Comparison of ENCODE assay signal across 12 cellular contexts in the genomic region with DNA sequence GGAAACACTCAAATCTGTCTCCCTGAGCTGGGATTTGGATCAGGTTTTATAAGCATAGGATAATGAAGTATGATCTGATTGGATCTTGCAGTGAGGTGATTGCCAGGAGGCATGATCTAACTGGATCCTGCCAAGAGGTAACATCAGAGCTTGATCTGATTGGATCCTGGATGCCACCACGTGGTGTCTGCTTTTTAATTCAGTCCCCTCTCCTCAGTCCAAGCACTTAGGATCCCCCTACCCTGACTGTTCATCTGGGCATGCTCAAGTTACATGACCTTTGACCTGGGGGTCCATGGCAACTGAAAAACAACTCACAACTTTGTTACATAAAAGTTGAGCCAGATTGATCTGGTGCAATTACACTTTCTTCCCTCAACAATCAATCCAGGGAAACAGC.
"Had no signal": no experiment of that assay in that cellular context is flagged by ENCODE, and none has a peak within 500 bp of the region (broad histone marks: within the 10 kb centered on the region; RNA-seq: fewer than 3 reads in every experiment).

No MANE protein-coding gene starts in this region.

- H3K9me3 ChIP-seq: breast epithelium, esophagus muscularis mucosa, left ventricle myocardium inferior, right atrium auricular region had no signal

- DNase-seq: activated CD4-positive, alpha-beta T cell treated with anti-CD3 and anti-CD28 coated beads, Interleukin-2, amount 50 U/mL, for 1 hour; activated gamma-delta T cell; activated T-cell treated with anti-CD3 and anti-CD28 coated beads for 4 hours; amygdala; foreskin fibroblast; left ventricle myocardium inferior; T-helper 2 cell had no signal

- H3K4me3 ChIP-seq: breast epithelium, esophagus muscularis mucosa, left ventricle myocardium inferior, right atrium auricular region, smooth muscle cell had no signal

- H3K4me1 ChIP-seq: breast epithelium, esophagus muscularis mucosa, left ventricle myocardium inferior, right atrium auricular region had no signal

- FAIRE-seq: keratinocyte had no signal

- H3K4me2 ChIP-seq: smooth muscle cell had no signal

- H3K36me3 ChIP-seq: breast epithelium, esophagus muscularis mucosa, left ventricle myocardium inferior, right atrium auricular region had no signal

- H3K27ac ChIP-seq: breast epithelium, esophagus muscularis mucosa, left ventricle myocardium inferior, right atrium auricular region had no signal

- H3K27me3 ChIP-seq: breast epithelium, esophagus muscularis mucosa, right atrium auricular region had no signal
